ENCODE assay signal across 6 cellular contexts in genomic region chr16:30533748-30534367, GRCh38. TPM values are rescaled to one million over a fixed set of nuclear protein-coding genes. Genes with fewer than 3 reads are reported as not detected.
A peak's percentile ranks its signal among the peaks of the same experiment; 100 is the strongest.
DNase-seq lines count a peak whose midpoint lies in the region; ATAC-seq and TF ChIP-seq lines count a peak whose summit lies in the region.

No MANE protein-coding gene starts in this region.

- peaks cover 0 to 2% of the 10 kb centered on the region in 2 donors for H3K36me3 ChIP-seq in body of pancreas (replicated peaks in 1 of 2; ENCODE audit: insufficient read depth in 1 of 2, low read depth in 2 of 2)

- intact Hi-C loops in body of pancreas (cut with DNase I): no loop called here

- peak overlapping the region; percentile 92 to 98 (median 96) for H3K27ac ChIP-seq in body of pancreas

- no peak overlapping the region for H3K27ac Mint-ChIP-seq in nephron progenitor cell

- H3K4me3 ChIP-seq in body of pancreas: peak overlapping the region; percentile 77 to 79

- peaks cover 5% of the 10 kb centered on the region for H3K9me3 Mint-ChIP-seq in nephron progenitor cell

- H3K4me3 Mint-ChIP-seq in nephron progenitor cell: peak overlapping the region; percentile 92

- no peaks in the 10 kb centered on the region for H3K27me3 ChIP-seq in body of pancreas

- peaks cover 3% of the 10 kb centered on the region for H3K27me3 Mint-ChIP-seq in nephron progenitor cell (ENCODE audit: low read depth, poor library complexity)

- H3K36me3 Mint-ChIP-seq in nephron progenitor cell (ENCODE audit: low read depth): peaks cover 40% of the 10 kb centered on the region

- WGBS in body of pancreas, 2 donors: 7 to 11% methylated on average over 10 to 29 of the region's 29 CpGs

- no peak for TF ChIP-seq POLR2A in body of pancreas (IDR thresholded peaks at IDR 0.05)

- in situ Hi-C loops in GM13977 (cut with MboI; ENCODE audit: low pct_unique_long_range_greater_than_20kb, low sequenced_read_pairs, unreplicated experiment): loop anchor here (10.0 to 25.0 kb wide), 2 partner anchors 79 to 103 kb away; no protein-coding TSS in a partner anchor

- ATAC-seq in HG03095 (IDR thresholded peaks at IDR 0.05; ENCODE audit: unreplicated experiment): peak; percentile 9
- peak; percentile 3 for ATAC-seq in body of pancreas

- peaks cover 33% of the 10 kb centered on the region for H3K4me1 ChIP-seq in body of pancreas

- peaks cover 41% of the 10 kb centered on the region for H3K4me1 Mint-ChIP-seq in nephron progenitor cell

- H3K9me3 ChIP-seq in body of pancreas: no peaks in the 10 kb centered on the region

- no peak for TF ChIP-seq CTCF in body of pancreas (IDR thresholded peaks at IDR 0.05)
- no peak for TF ChIP-seq CTCF in nephron progenitor cell (IDR thresholded peaks at IDR 0.05)
- no peak for TF ChIP-seq CTCF in GM13977 (IDR thresholded peaks at IDR 0.05; ENCODE audit: extremely low read depth, insufficient read depth, missing control alignments)

- peak; percentile 10 for DNase-seq in EH (ENCODE audit: low read depth)
- DNase-seq in body of pancreas: no peak
- DNase-seq in nephron progenitor cell: no peak
- DNase-seq in GM13977 (ENCODE audit: low spot score): no peak
- no peak for DNase-seq in T1000 (lab: John Stamatoyannopoulos, UW)

RNA-seq across cellular contexts. Expression of gene ZNF747, which starts 0.8 kb away (rescaled TPM):
- total RNA-seq in body of pancreas: 10 to 100 TPM; 10.2 to 11.4 TPM

RNA-seq across cellular contexts. Expression of gene ZNF768, which starts 7.5 kb away (rescaled TPM):
- total RNA-seq in body of pancreas: 10 to 100 TPM; 17.8 to 24.1 TPM

RNA-seq across cellular contexts. Expression of gene ZNF764, which starts 24.3 kb away (rescaled TPM):
- total RNA-seq in body of pancreas: 10 to 100 TPM in 1 of 2 donors, 1 to 10 TPM in 1; 8.3 to 23.7 TPM

RNA-seq across cellular contexts. Expression of gene ZNF688, which starts 37.7 kb away (rescaled TPM):
- 10 to 100 TPM; 19.2 to 27.4 TPM for total RNA-seq in body of pancreas

RNA-seq across cellular contexts. Expression of gene ZNF785, which starts 51.6 kb away (rescaled TPM):
- total RNA-seq in body of pancreas: 10 to 100 TPM; 10.9 to 16.1 TPM
